8 cellular contexts compared by ENCODE assay signal in the genomic region with DNA sequence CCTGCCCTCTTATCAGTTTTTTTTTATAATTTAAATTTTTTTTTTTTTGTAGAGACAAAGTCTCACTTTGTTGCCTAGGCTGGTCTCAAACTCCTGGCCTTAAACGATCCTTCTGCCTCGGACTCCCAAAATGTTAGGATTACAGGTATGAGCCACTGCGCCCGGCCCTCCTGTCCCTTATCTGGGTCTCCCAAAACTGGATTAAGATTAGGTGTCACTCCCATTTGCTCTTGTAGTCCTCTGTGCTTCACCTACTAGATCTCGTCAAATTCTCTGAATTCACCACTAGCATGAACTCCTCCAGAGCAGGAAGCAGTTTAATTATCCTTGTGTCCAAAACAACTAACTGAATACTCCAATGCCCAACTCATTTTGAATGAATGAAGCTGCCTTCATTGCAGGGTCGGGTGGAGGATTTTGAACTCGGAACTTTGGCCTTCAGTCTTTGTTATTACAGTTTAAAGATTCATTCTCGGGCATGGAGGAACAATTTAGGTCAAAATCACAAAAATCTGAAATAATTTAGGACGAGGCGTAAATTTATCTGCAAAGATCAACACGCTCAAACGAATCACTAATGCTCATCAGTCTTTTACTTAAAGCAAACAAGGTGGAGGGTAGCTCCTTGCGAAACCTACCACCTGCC. TPM values are rescaled to one million over a fixed set of nuclear protein-coding genes. Genes with fewer than 3 reads are reported as not detected.
DNase-seq lines count a peak whose midpoint lies in the region; ATAC-seq and TF ChIP-seq lines count a peak whose summit lies in the region.

No MANE protein-coding gene starts in this region.

- peak overlapping the region; percentile 92 to 100 (median 100) for H3K27ac ChIP-seq in heart right ventricle
- H3K27ac ChIP-seq in lung (ENCODE audit: low read depth in 1 of 2, low read length in 1 of 2) = peak overlapping the region; percentile 95 to 100
- no peak overlapping the region for H3K27ac ChIP-seq in urinary bladder (ENCODE audit: low read depth)

- H3K4me1 ChIP-seq in heart right ventricle (peaks cover 8 to 34% (median 23%) of the 10 kb centered on the region in 9 donors), lung (ENCODE audit: control insufficient read depth in 2 of 2, insufficient read depth in 2 of 2, low read length in 2 of 2) (peaks cover 0 to 3% of the 10 kb centered on the region in 2 donors), urinary bladder (ENCODE audit: insufficient read depth) (no peaks in the 10 kb centered on the region)

- in situ Hi-C loops in astrocyte of the spinal cord (cut with HindIII; ENCODE audit: low sequenced_read_pairs) = no loop called here

- H3K36me3 ChIP-seq in heart right ventricle (peaks cover 0 to 29% (median 8%) of the 10 kb centered on the region in 9 donors), lung (ENCODE audit: control insufficient read depth in 2 of 2, insufficient read depth in 2 of 2, low read length in 2 of 2) (peaks cover 7 to 12% of the 10 kb centered on the region in 2 donors), urinary bladder (ENCODE audit: insufficient read depth) (no peaks in the 10 kb centered on the region)

- ATAC-seq in heart right ventricle (no peak), left ventricle myocardium superior (no peak), lung (ENCODE audit: insufficient read depth, low FRiP score) (no peak)

- DNase-seq in heart right ventricle = no peak
- DNase-seq in left ventricle myocardium superior = no peak
- DNase-seq in astrocyte of the spinal cord (ENCODE audit: low read depth, low spot score) = no peak
- no peak for DNase-seq in lung (ENCODE audit: low spot score)
- DNase-seq in erythroblast (lab: John Stamatoyannopoulos, UW) = no peak
- DNase-seq in NCI-H1930 (lab: John Stamatoyannopoulos, UW) = no peak
- DNase-seq in NOMO-1 treated with dmso at 0.1 percent for 144 hours (lab: John Stamatoyannopoulos, UW; ENCODE audit: unreplicated experiment) = no peak

- no peaks in the 10 kb centered on the region for H3K9me3 ChIP-seq in heart right ventricle
- H3K9me3 ChIP-seq in lung (ENCODE audit: control insufficient read depth in 2 of 2, insufficient read depth in 1 of 2, low read length in 1 of 2) = no peaks in the 10 kb centered on the region

- intact Hi-C loops in heart right ventricle (cut with DNase I) = loop anchor here in 6 of 10 donors (1.0 to 10.0 kb wide), 7 partner anchors 24 to 125 kb away; a partner anchor contains a TSS
- intact Hi-C loops in left ventricle myocardium superior (cut with micrococcal nuclease) = no loop called here

- WGBS in heart right ventricle, 2 donors = 23 to 24% methylated on average over 13 of the region's 13 CpGs
- 32 to 38% methylated on average over 13 of the region's 13 CpGs for WGBS in lung, 2 donors
- 26% methylated on average over 13 of the region's 13 CpGs for WGBS in urinary bladder

- H3K4me3 ChIP-seq in heart right ventricle (peak overlapping the region; percentile 79 to 100 (median 100)), astrocyte of the spinal cord (ENCODE audit: low read depth, low read length) (peak overlapping the region; percentile 95), lung (peak overlapping the region; percentile 64), urinary bladder (ENCODE audit: low read depth, low read length) (peak overlapping the region; percentile 100)

- no peak for TF ChIP-seq POLR2A in erythroblast (IDR thresholded peaks at IDR 0.05; ENCODE audit: low read length)

- TF ChIP-seq CTCF in heart right ventricle (IDR thresholded peaks at IDR 0.05) = no peak
- no peak for TF ChIP-seq CTCF in astrocyte of the spinal cord (IDR thresholded peaks at IDR 0.05; ENCODE audit: low read depth, low read length)
- no peak for TF ChIP-seq CTCF in lung (IDR thresholded peaks at IDR 0.05; ENCODE audit: control extremely low read depth, extremely low read depth)

- H3K27me3 ChIP-seq in heart right ventricle (no peaks in the 10 kb centered on the region), lung (ENCODE audit: control insufficient read depth, insufficient read depth) (no peaks in the 10 kb centered on the region)

RNA-seq across cellular contexts. Expression of a gene that starts 0.8 kb away (rescaled TPM):
- total RNA-seq in heart right ventricle (10 to 100 TPM; 37.4 to 66.2 (median 45.9) TPM), left ventricle myocardium superior (55.3 TPM), lung (100 to 1,000 TPM in 1 of 2 donors, 10 to 100 TPM in 1; 73.0 to 140 TPM), urinary bladder (35.9 TPM)
- polyA plus RNA-seq in heart right ventricle (10 to 100 TPM; 36.0 to 99.9 TPM), lung (100 to 1,000 TPM in 1 of 2 donors, 10 to 100 TPM in 1; 72.1 to 109 TPM), urinary bladder (69.8 TPM)

RNA-seq across cellular contexts. Expression of a gene that starts 24.2 kb away (rescaled TPM):
- total RNA-seq in heart right ventricle (100 to 1,000 TPM; 193 to 250 (median 236) TPM), left ventricle myocardium superior (254 TPM), lung (100 to 1,000 TPM in 1 of 2 donors, 10 to 100 TPM in 1; 58.6 to 185 TPM), urinary bladder (44.4 TPM)
- polyA plus RNA-seq in heart right ventricle (100 to 1,000 TPM; 286 to 362 TPM), lung (100 to 1,000 TPM; 171 to 260 TPM), urinary bladder (148 TPM)

RNA-seq across cellular contexts. Expression of a gene that starts 41.6 kb away (rescaled TPM):
- total RNA-seq in heart right ventricle (10 to 100 TPM; 30.6 to 54.5 (median 36.6) TPM), left ventricle myocardium superior (46.1 TPM), lung (10 to 100 TPM; 24.3 to 53.6 TPM), urinary bladder (7.5 TPM)
- polyA plus RNA-seq in heart right ventricle (10 to 100 TPM; 30.2 to 72.1 TPM), lung (10 to 100 TPM; 21.5 to 35.3 TPM), urinary bladder (52.8 TPM)

RNA-seq across cellular contexts. Expression of a gene that starts 56.3 kb away (rescaled TPM):
- 1 to 10 TPM in 1 of 10 donors, under 1 TPM in 9; 0.13 to 1.0 (median 0.23) TPM for total RNA-seq in heart right ventricle
- under 1 TPM; 0.13 to 0.44 TPM for polyA plus RNA-seq in heart right ventricle
- 0.45 TPM for total RNA-seq in left ventricle myocardium superior
- under 1 TPM; 0.34 to 0.92 TPM for total RNA-seq in lung
- under 1 TPM; 0.35 to 0.53 TPM for polyA plus RNA-seq in lung
- 2.9 TPM for total RNA-seq in urinary bladder
- polyA plus RNA-seq in urinary bladder = 0.42 TPM
